In the genomic region with DNA sequence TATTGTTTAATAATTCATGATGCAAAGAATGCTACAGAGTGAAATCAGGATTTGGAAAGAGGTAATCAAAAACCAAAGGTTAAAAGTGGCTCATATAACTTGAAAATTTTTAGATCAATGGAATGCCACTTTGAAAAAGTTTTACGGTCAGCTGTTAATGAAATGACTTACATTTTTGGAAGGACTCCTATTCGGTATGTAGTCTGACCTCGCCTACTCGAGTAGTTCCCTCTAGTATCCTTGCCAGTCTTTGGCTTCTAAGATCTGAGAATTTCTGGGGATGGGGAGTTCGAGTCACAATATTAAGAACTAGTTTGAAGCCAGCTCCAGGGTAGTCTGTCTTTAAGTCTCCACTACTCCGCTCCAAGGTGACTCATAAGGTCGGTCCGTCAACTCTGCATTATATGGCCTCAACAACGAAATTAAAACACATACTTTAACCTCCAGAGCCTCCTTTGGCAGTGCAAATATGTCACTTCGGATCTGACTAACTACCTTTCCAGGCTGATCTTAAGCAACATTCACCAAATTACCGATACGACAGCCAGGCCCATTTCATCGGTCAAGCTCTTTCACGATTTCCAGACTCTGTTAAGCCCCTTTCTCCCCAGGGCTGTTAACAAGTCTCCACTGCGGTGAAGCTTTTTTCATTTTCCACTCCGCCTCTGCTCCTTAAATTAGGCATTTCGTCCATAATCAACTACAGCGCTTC, we compare ENCODE assay signal across 7 cellular contexts. TPM values are rescaled to one million over a fixed set of nuclear protein-coding genes. Genes with fewer than 3 reads are reported as not detected.
A peak's percentile ranks its signal among the peaks of the same experiment; 100 is the strongest.
DNase-seq lines count a peak whose midpoint lies in the region; ATAC-seq lines count a peak whose summit lies in the region.

No MANE protein-coding gene starts in this region.

- DNase-seq in LHCN-M2 (ENCODE audit: low read depth): peak; percentile 61
- DNase-seq in activated naive CD4-positive, alpha-beta T cell treated with anti-CD3 and anti-CD28 coated beads, Interleukin-2, amount 50 U/mL, for 72 hours (ENCODE audit: low spot score in 2 of 2): peak in 1 of 2 donors; percentile 18
- DNase-seq in left cardiac atrium: no peak
- peak; percentile 27 for DNase-seq in putamen (ENCODE audit: low spot score)
- no peak for DNase-seq in stimulated activated naive CD4-positive, alpha-beta T cell treated with Interleukin-2 at 50 U/mL for 16 hours (lab: John Stamatoyannopoulos, UW)

- H3K4me3 ChIP-seq in GM08714 (ENCODE audit: low read length): peak overlapping the region; percentile 95

- no peaks in the 10 kb centered on the region for H3K9me3 Mint-ChIP-seq in activated naive CD4-positive, alpha-beta T cell treated with anti-CD3 and anti-CD28 coated beads, Interleukin-2, amount 50 U/mL, for 72 hours

- ATAC-seq in GM21717 (IDR thresholded peaks at IDR 0.05; ENCODE audit: unreplicated experiment) (peak; percentile 11), left cardiac atrium (peak; percentile 1 to 38)
- peak; percentile 28 to 64 for ATAC-seq in activated naive CD4-positive, alpha-beta T cell treated with anti-CD3 and anti-CD28 coated beads, Interleukin-2, amount 50 U/mL, for 72 hours

- H3K27ac Mint-ChIP-seq in activated naive CD4-positive, alpha-beta T cell treated with anti-CD3 and anti-CD28 coated beads, Interleukin-2, amount 50 U/mL, for 72 hours: peak overlapping the region; percentile 98 to 99

- intact Hi-C loops in left cardiac atrium (cut with DNase I): loop anchor here in 1 of 2 donors (5.0 kb wide), 2 partner anchors 123 to 218 kb away; a partner anchor contains a TSS

- H3K36me3 Mint-ChIP-seq in activated naive CD4-positive, alpha-beta T cell treated with anti-CD3 and anti-CD28 coated beads, Interleukin-2, amount 50 U/mL, for 72 hours: peaks cover 25 to 49% of the 10 kb centered on the region in 2 donors

RNA-seq across cellular contexts. Expression of a gene that starts 0.7 kb away (rescaled TPM):
- total RNA-seq in LHCN-M2 (2014; rRNA removed) (45.7 and 60.3 TPM in 2 replicates), left cardiac atrium (10 to 100 TPM; 33.1 to 46.1 TPM)
- 12.6 TPM for polyA plus RNA-seq in LHCN-M2 (2012)
- 10 to 100 TPM; 71.0 to 86.6 TPM for total RNA-seq in activated naive CD4-positive, alpha-beta T cell treated with anti-CD3 and anti-CD28 coated beads, Interleukin-2, amount 50 U/mL, for 72 hours

RNA-seq across cellular contexts. Expression of a gene that starts 1.7 kb away (rescaled TPM):
- total RNA-seq in LHCN-M2 (2014; rRNA removed) (34.4 and 48.5 TPM in 2 replicates), left cardiac atrium (100 to 1,000 TPM; 181 TPM)
- polyA plus RNA-seq in LHCN-M2 (2012): 84.5 TPM
- 10 to 100 TPM; 29.8 to 47.5 TPM for total RNA-seq in activated naive CD4-positive, alpha-beta T cell treated with anti-CD3 and anti-CD28 coated beads, Interleukin-2, amount 50 U/mL, for 72 hours

RNA-seq across cellular contexts. Expression of a gene that starts 20.6 kb away (rescaled TPM):
- total RNA-seq in LHCN-M2 (2014; rRNA removed) (1.8 and 2.1 TPM in 2 replicates), left cardiac atrium (1 to 10 TPM; 1.2 to 1.6 TPM)
- 3.5 TPM for polyA plus RNA-seq in LHCN-M2 (2012)
- under 1 TPM; 0.27 to 0.31 TPM for total RNA-seq in activated naive CD4-positive, alpha-beta T cell treated with anti-CD3 and anti-CD28 coated beads, Interleukin-2, amount 50 U/mL, for 72 hours

Comparison
In these comparisons a context has a peak if more than half of its experiments do, and no peak if none do; other contexts are left out.
1. DNase-seq: peak in LHCN-M2 (single experiment) and putamen (single experiment); none in left cardiac atrium (single experiment) and stimulated activated naive CD4-positive, alpha-beta T cell treated with Interleukin-2 at 50 U/mL for 16 hours (single experiment).
2. Peak in every context shown above with its lines, with median percentiles within 50 percentile points of each other: ATAC-seq.